In genomic region chr12:66066929-66067281, GRCh38 we compare ENCODE assay signal across 13 cellular contexts.
DNase-seq lines count a peak whose midpoint lies in the region; ATAC-seq and TF ChIP-seq lines count a peak whose summit lies in the region.
"Had no signal": no experiment of that assay in that cellular context is flagged by ENCODE, and none has a peak within 500 bp of the region (broad histone marks: within the 10 kb centered on the region; RNA-seq: fewer than 3 reads in every experiment).

No MANE protein-coding gene starts in this region.

- no peak overlapping the region for H3K4me3 ChIP-seq in BLaER1 treated with 17β-estradiol and CSF1 and Interleukin-3, amounts not matched to agents 10 nM and 100 nM
- H3K4me3 ChIP-seq in SK-N-MC, result peak overlapping the region; percentile 73
- H3K4me3 ChIP-seq: upper lobe of left lung had no signal

- DNase-seq in SK-N-MC (ENCODE audit: low read depth, low spot score) (peak; percentile 99), DMS53 treated with DMSO at 0.1 percent for 48 hours (lab: John Stamatoyannopoulos, UW; ENCODE audit: unreplicated experiment) (no peak), GM13976 (ENCODE audit: low spot score) (no peak), midbrain (lab: John Stamatoyannopoulos, UW) (no peak)
- DNase-seq: anterior cingulate cortex; NCI-H2029 treated with DMSO at 0.1 percent for 48 hours; NK-92 treated with Interleukin-12 subunit alpha and Interleukin-12 subunit beta, amount 100 ng/mL, for 24 hours; posterior cingulate gyrus; upper lobe of left lung had no signal

- peak; percentile 33 for ATAC-seq in GM21390 (IDR thresholded peaks at IDR 0.05; ENCODE audit: unreplicated experiment)
- peak; percentile 16 for ATAC-seq in HG03108 (IDR thresholded peaks at IDR 0.05; ENCODE audit: unreplicated experiment)
- no peak for ATAC-seq in GM19463 (IDR thresholded peaks at IDR 0.05; ENCODE audit: unreplicated experiment)

- H3K4me1 ChIP-seq in BLaER1 treated with 17β-estradiol and CSF1 and Interleukin-3, amounts not matched to agents 10 nM and 100 nM, result peaks cover 14 to 29% (median 24%) of the 10 kb centered on the region in 10 experiments
- H3K4me1 ChIP-seq: upper lobe of left lung had no signal

- H3K9me3 ChIP-seq in BLaER1 treated with 17β-estradiol and CSF1 and Interleukin-3, amounts not matched to agents 10 nM and 100 nM (replicated peaks in 1 of 11), result no peaks in the 10 kb centered on the region
- H3K9me3 ChIP-seq in SK-N-MC (ENCODE audit: low read depth, low read length), result no peaks in the 10 kb centered on the region
- H3K9me3 ChIP-seq: upper lobe of left lung had no signal

- H3K4me2 ChIP-seq in BLaER1 treated with 17β-estradiol and CSF1 and Interleukin-3, amounts not matched to agents 10 nM and 100 nM, result peak overlapping the region in 9 of 11 experiments; percentile 9 to 64 (median 27); a peak in 15 of 22 replicates

- no peak for TF ChIP-seq CTCF in GM13976 (IDR thresholded peaks at IDR 0.05; ENCODE audit: borderline replicate concordance, control extremely low read depth, extremely low read depth, insufficient read depth, missing control alignments)

- no peaks in the 10 kb centered on the region for H3K36me3 ChIP-seq in BLaER1 treated with 17β-estradiol and CSF1 and Interleukin-3, amounts not matched to agents 10 nM and 100 nM
- no peaks in the 10 kb centered on the region for H3K36me3 ChIP-seq in SK-N-MC (ENCODE audit: insufficient read depth, low read length)
- H3K36me3 ChIP-seq: upper lobe of left lung had no signal

- no peak overlapping the region for H3K27ac ChIP-seq in BLaER1 treated with 17β-estradiol and CSF1 and Interleukin-3, amounts not matched to agents 10 nM and 100 nM
- H3K27ac ChIP-seq in SK-N-MC, result peak overlapping the region; percentile 100
- H3K27ac ChIP-seq: upper lobe of left lung had no signal

- H3K27me3 ChIP-seq in BLaER1 treated with 17β-estradiol and CSF1 and Interleukin-3, amounts not matched to agents 10 nM and 100 nM, result no peaks in the 10 kb centered on the region
- H3K27me3 ChIP-seq: upper lobe of left lung had no signal

- H3K9ac ChIP-seq in BLaER1 treated with 17β-estradiol and CSF1 and Interleukin-3, amounts not matched to agents 10 nM and 100 nM, result no peak overlapping the region
- peak overlapping the region; percentile 89 for H3K9ac ChIP-seq in SK-N-MC (ENCODE audit: insufficient read length)

- no peaks in the 10 kb centered on the region for H4K20me1 ChIP-seq in BLaER1 treated with 17β-estradiol and CSF1 and Interleukin-3, amounts not matched to agents 10 nM and 100 nM

- in situ Hi-C loops in GM13976 (cut with MboI; ENCODE audit: low sequenced_read_pairs, unreplicated experiment), result no loop called here
